ENCODE assay signal across 12 cellular contexts in genomic region chr14:70658899-70659298, GRCh38. TPM values are rescaled to one million over a fixed set of nuclear protein-coding genes. Genes with fewer than 3 reads are reported as not detected.
A peak's percentile ranks its signal among the peaks of the same experiment; 100 is the strongest.
DNase-seq lines count a peak whose midpoint lies in the region; FAIRE-seq and TF ChIP-seq lines count a peak whose summit lies in the region.
"Had no signal": no experiment of that assay in that cellular context is flagged by ENCODE, and none has a peak within 500 bp of the region (broad histone marks: within the 10 kb centered on the region; RNA-seq: fewer than 3 reads in every experiment).

No MANE protein-coding gene starts in this region.

- BruUV-seq in OCI-LY7 (replicated peaks; lab: Mats Ljungman, UMichigan): no TSS peak

- peak overlapping the region; percentile 99 for H3K27ac ChIP-seq in OCI-LY7 (ENCODE audit: low read depth, low read length, poor library complexity, severe bottlenecking)
- H3K27ac ChIP-seq: thyroid gland had no signal

- TF ChIP-seq CTCF in OCI-LY7 (conservative IDR thresholded peaks at IDR 0.05; ENCODE audit: low read length): no peak
- TF ChIP-seq CTCF in foreskin fibroblast (IDR thresholded peaks at IDR 0.05; ENCODE audit: low read depth, low read length): no peak

- peak overlapping the region; percentile 80 for H3K4me2 ChIP-seq in OCI-LY7 (ENCODE audit: low read length)

- no peak overlapping the region; the same call in 1 of the 2 replicates for H2AFZ ChIP-seq in OCI-LY7 (ENCODE audit: low read length)

- H3K4me3 ChIP-seq in OCI-LY7 (ENCODE audit: low read depth, low read length, poor library complexity, severe bottlenecking) (peak overlapping the region; percentile 46), foreskin fibroblast (ENCODE audit: low read depth in 1 of 2, low read length in 2 of 2) (no peak overlapping the region)
- H3K4me3 ChIP-seq: thyroid gland had no signal

- H3K4me1 Mint-ChIP-seq in activated naive CD8-positive, alpha-beta T cell (ENCODE audit: low read depth): peaks cover 91% of the 10 kb centered on the region

- H3K4me1 ChIP-seq in OCI-LY7 (ENCODE audit: insufficient read depth, low read length, poor library complexity, severe bottlenecking): peaks cover 96% of the 10 kb centered on the region

- peaks cover 9% of the 10 kb centered on the region; the same call in 1 of the 2 replicates for H3K9me3 ChIP-seq in OCI-LY7 (ENCODE audit: low read length)
- H3K9me3 ChIP-seq: thyroid gland had no signal

- CTCF ChIA-PET in OCI-LY7 (lab: Charles Lee; ENCODE audit: unreplicated experiment): interaction anchor here (1.3 kb wide), 1 partner anchor 8 kb away, joined by 6 read pairs; no protein-coding TSS in a partner anchor

- peaks cover 36% of the 10 kb centered on the region; the same call in 1 of the 2 replicates for H3K36me3 ChIP-seq in OCI-LY7 (ENCODE audit: insufficient read depth, low read length)
- H3K36me3 ChIP-seq: thyroid gland had no signal

- H3K79me2 ChIP-seq in OCI-LY7 (ENCODE audit: insufficient read depth, low read depth, low read length): peaks cover 78% of the 10 kb centered on the region

- no peaks in the 10 kb centered on the region for H3K27me3 Mint-ChIP-seq in activated naive CD8-positive, alpha-beta T cell

- H3K9me3 Mint-ChIP-seq in activated naive CD8-positive, alpha-beta T cell (ENCODE audit: low read depth): no peaks in the 10 kb centered on the region

- no peaks in the 10 kb centered on the region for H3K9me2 ChIP-seq in OCI-LY7 (ENCODE audit: insufficient read depth, low read length)

- H3K27ac Mint-ChIP-seq in activated naive CD8-positive, alpha-beta T cell: peak overlapping the region; percentile 92

- peak; percentile 27 for FAIRE-seq in urothelium cell line (lab: Jason Lieb, UNC)
- FAIRE-seq in HTR-8/SVneo (lab: Jason Lieb, UNC): no peak

- intact Hi-C loops in OCI-LY7 (cut with micrococcal nuclease; ENCODE audit: unreplicated experiment): loop anchor here (5.0 kb wide), 1 partner anchor 458 kb away; no protein-coding TSS in a partner anchor

- POLR2A ChIA-PET in OCI-LY7 (lab: Charles Lee): interaction anchor here (0.5 to 8.3 kb wide), 10 partner anchors 8 to 517 kb away, joined by 3 to 100 read pairs (median 4); partner anchors contain the start of genes MAP3K9, MED6 and TTC9

- peaks cover 13% of the 10 kb centered on the region for H3K36me3 Mint-ChIP-seq in activated naive CD8-positive, alpha-beta T cell

- peak overlapping the region; percentile 78 for H3K4me3 Mint-ChIP-seq in activated naive CD8-positive, alpha-beta T cell

- peak; percentile 33 for DNase-seq in activated gamma-delta T cell treated with Interleukin-2 at 50 U/mL for 16 hours
- no peak for DNase-seq in activated gamma-delta T cell (lab: John Stamatoyannopoulos, UW)
- peak; percentile 75 for DNase-seq in OCI-LY7 (ENCODE audit: low spot score)
- DNase-seq in urothelium cell line (ENCODE audit: low spot score): no peak
- no peak for DNase-seq in NCI-H146 treated with DMSO at 0.1 percent for 48 hours (lab: John Stamatoyannopoulos, UW; ENCODE audit: unreplicated experiment)
- DNase-seq in HTR-8/SVneo (ENCODE audit: insufficient read length, low spot score): no peak
- no peak for DNase-seq in foreskin fibroblast
- DNase-seq: caudate nucleus, NCI-H1417, T-helper 9 cell, thyroid gland had no signal

- H4K20me1 ChIP-seq in OCI-LY7 (ENCODE audit: insufficient read depth, low read length): no peaks in the 10 kb centered on the region

RNA-seq across cellular contexts. Expression of gene TTC9, which starts 17.2 kb away (rescaled TPM):
- 8.1 and 11.0 TPM in 2 replicates for total RNA-seq in OCI-LY7 (2014; rRNA removed; shearing (Covaris generic))
- 13.0 and 14.1 TPM in 2 replicates for total RNA-seq in OCI-LY7 (2022)

RNA-seq across cellular contexts. Expression of gene MED6, which starts 58.4 kb away (rescaled TPM):
- total RNA-seq in OCI-LY7 (2014; rRNA removed; shearing (Covaris generic)): 28.4 and 28.8 TPM in 2 replicates
- total RNA-seq in OCI-LY7 (2022): 57.7 and 59.2 TPM in 2 replicates

Comparison
In these comparisons a context has a peak if more than half of its experiments do, and no peak if none do; other contexts are left out.
1. DNase-seq: peak in activated gamma-delta T cell treated with Interleukin-2 at 50 U/mL for 16 hours (single experiment) and OCI-LY7 (single experiment); none in activated gamma-delta T cell (single experiment), urothelium cell line (single experiment), NCI-H146 treated with DMSO at 0.1 percent for 48 hours (single experiment), HTR-8/SVneo (single experiment) and foreskin fibroblast (0 of 2).